Comparison of ENCODE assay signal across 1 cellular context in genomic region chr1:54398963-54399528, GRCh38.
TF ChIP-seq lines count a peak whose summit lies in the region.

No MANE protein-coding gene starts in this region.

TF ChIP-seq in HepG2, 621 proteins besides CTCF, POLR2A, EP300 and RAD21:
- TF ChIP-seq ZFP37 (CRISPR knock-in tag; IDR thresholded peaks at IDR 0.05; ENCODE audit: borderline replicate concordance) (no peak), MIER3 (CRISPR knock-in tag; IDR thresholded peaks at IDR 0.05; ENCODE audit: borderline replicate concordance) (no peak)
